In the genomic region with DNA sequence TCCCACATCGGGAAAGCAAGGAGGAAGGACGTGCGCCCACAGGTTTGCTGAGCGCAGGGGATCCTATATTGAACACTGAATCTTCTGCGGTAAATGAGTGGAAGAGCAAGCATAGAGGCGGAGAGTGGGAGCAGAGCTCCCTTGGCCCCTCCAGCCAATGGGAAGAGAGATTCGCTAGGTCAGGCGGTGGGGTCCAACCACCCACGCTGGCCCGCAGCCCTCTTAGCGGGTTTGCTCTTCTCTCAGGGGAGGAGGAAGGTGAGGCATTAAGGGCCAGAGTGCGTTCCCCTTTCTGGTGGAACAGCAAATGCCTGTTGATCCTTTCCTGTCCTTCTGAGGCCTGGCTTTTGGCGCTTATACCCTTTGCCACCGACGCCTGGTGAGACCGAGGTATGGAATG, we compare ENCODE assay signal across 20 cellular contexts. TPM values are rescaled to one million over a fixed set of nuclear protein-coding genes. Genes with fewer than 3 reads are reported as not detected.
"Had no signal": no experiment of that assay in that cellular context is flagged by ENCODE, and none has a peak within 500 bp of the region (broad histone marks: within the 10 kb centered on the region; RNA-seq: fewer than 3 reads in every experiment).

No MANE protein-coding gene starts in this region.

- ATAC-seq: HepG2, Right ventricle myocardium inferior, SK-N-SH treated with all-trans-retinoic acid at 6 μM for 48 hours had no signal

- H3K4me3 ChIP-seq: SJCRH30 had no signal

- H3K9me3 ChIP-seq: SJCRH30 had no signal

- H3K36me3 ChIP-seq: SJCRH30 had no signal

- DNase-seq: IMR-90, NCI-H1092, NCI-H1436, NCI-H187, NCI-H2029, NCI-H2081 treated with DMSO at 0.1 percent for 48 hours, NCI-H2171, NCI-H226, NCI-H446, NCI-H510A, NCI-H524 treated with DMSO at 0.1 percent for 48 hours, NCI-H774, SHP77 treated with DMSO at 0.1 percent for 48 hours had no signal

- H3K4me1 ChIP-seq: SJCRH30 had no signal

- H3K27ac ChIP-seq: SJCRH30 had no signal

- FAIRE-seq: HepG2 had no signal

- H3K27me3 ChIP-seq: SJCRH30 had no signal

RNA-seq across cellular contexts. Expression of gene NLRP14, which starts 10.6 kb away (rescaled TPM):
- total RNA-seq: HepG2, HT1080, LHCN-M2, MCF 10A, Right ventricle myocardium inferior, SJCRH30 had no signal
- polyA plus RNA-seq: HepG2, IMR-90 had no signal

RNA-seq across cellular contexts. Expression of gene RBMXL2, which starts 58.0 kb away (rescaled TPM):
- total RNA-seq: HepG2, HT1080, IMR-90, LHCN-M2, MCF 10A, Right ventricle myocardium inferior, SJCRH30 had no signal
- polyA plus RNA-seq: HepG2, IMR-90 had no signal
